8 cellular contexts compared by ENCODE assay signal in genomic region chr4:102345795-102346100, GRCh38. TPM values are rescaled to one million over a fixed set of nuclear protein-coding genes. Genes with fewer than 3 reads are reported as not detected.
A peak's percentile ranks its signal among the peaks of the same experiment; 100 is the strongest.
DNase-seq lines count a peak whose midpoint lies in the region; ATAC-seq and TF ChIP-seq lines count a peak whose summit lies in the region.

No MANE protein-coding gene starts in this region.

- DNase-seq in NCI-H2107 treated with DMSO at 0.1 percent for 48 hours (lab: John Stamatoyannopoulos, UW; ENCODE audit: unreplicated experiment) = no peak
- no peak for DNase-seq in ecto neural progenitor cell (ENCODE audit: low spot score)
- DNase-seq in ureter (ENCODE audit: low spot score) = no peak

- H3K9me3 ChIP-seq in DOHH2 (ENCODE audit: control insufficient read depth, insufficient read depth, low read length) (no peaks in the 10 kb centered on the region), OCI-LY3 (ENCODE audit: insufficient read depth, low read length) (no peaks in the 10 kb centered on the region), endocrine pancreas (ENCODE audit: control insufficient read depth, low read length) (no peaks in the 10 kb centered on the region), neuron (ENCODE audit: low read length) (no peaks in the 10 kb centered on the region)

- H4K20me1 ChIP-seq in DOHH2 (ENCODE audit: control insufficient read depth, insufficient read depth, low read depth, low read length) (peaks cover 9% of the 10 kb centered on the region), OCI-LY3 (ENCODE audit: insufficient read depth, low read length) (no peaks in the 10 kb centered on the region)

- H3K27ac ChIP-seq in DOHH2 (ENCODE audit: low read depth, low read length) (peak overlapping the region; percentile 97), OCI-LY3 (ENCODE audit: low read length) (no peak overlapping the region)

- H3K36me3 ChIP-seq in DOHH2 (ENCODE audit: control insufficient read depth, low read length) = peaks cover 19% of the 10 kb centered on the region
- H3K36me3 ChIP-seq in OCI-LY3 (replicated peaks; ENCODE audit: low read depth, low read length) = no peaks in the 10 kb centered on the region
- H3K36me3 ChIP-seq in endocrine pancreas (ENCODE audit: control insufficient read depth, insufficient read depth, low read length) = no peaks in the 10 kb centered on the region
- H3K36me3 ChIP-seq in neuron (ENCODE audit: insufficient read depth, low read length) = no peaks in the 10 kb centered on the region

- H3K27me3 ChIP-seq in DOHH2 (ENCODE audit: control insufficient read depth, low read length) (no peaks in the 10 kb centered on the region), OCI-LY3 (ENCODE audit: low read depth, low read length) (peaks cover 4% of the 10 kb centered on the region; the same call in 1 of the 2 replicates), endocrine pancreas (ENCODE audit: control insufficient read depth, insufficient read depth, low read length) (no peaks in the 10 kb centered on the region), neuron (ENCODE audit: insufficient read depth, low read length) (peaks cover 9% of the 10 kb centered on the region)

- no peaks in the 10 kb centered on the region for H3K9me2 ChIP-seq in DOHH2 (replicated peaks; ENCODE audit: control insufficient read depth, low read length)

- peaks cover 5% of the 10 kb centered on the region for H3F3A ChIP-seq in DOHH2 (ENCODE audit: control insufficient read depth, insufficient read depth)

- H3K79me2 ChIP-seq in DOHH2 (ENCODE audit: control insufficient read depth, low read length) = peaks cover 34% of the 10 kb centered on the region
- no peaks in the 10 kb centered on the region; the same call in 1 of the 2 replicates for H3K79me2 ChIP-seq in OCI-LY3 (ENCODE audit: low read length)

- H3K4me1 ChIP-seq in DOHH2 (ENCODE audit: control insufficient read depth, low read length) = peaks cover 40% of the 10 kb centered on the region
- peaks cover 25% of the 10 kb centered on the region for H3K4me1 ChIP-seq in OCI-LY3 (ENCODE audit: low read length)
- no peaks in the 10 kb centered on the region for H3K4me1 ChIP-seq in endocrine pancreas (ENCODE audit: control insufficient read depth, insufficient read depth, low read length)
- H3K4me1 ChIP-seq in neuron (ENCODE audit: insufficient read depth, low read length) = peaks cover 17% of the 10 kb centered on the region

- H2AFZ ChIP-seq in OCI-LY3 (ENCODE audit: low read depth, low read length) = peak overlapping the region; percentile 90
- H2AFZ ChIP-seq in neuron (ENCODE audit: low read depth, low read length) = peak overlapping the region; percentile 98

- peak overlapping the region; percentile 87 for H3K4me3 ChIP-seq in DOHH2 (ENCODE audit: low read length)
- H3K4me3 ChIP-seq in OCI-LY3 (ENCODE audit: low read length) = peak overlapping the region; percentile 81
- H3K4me3 ChIP-seq in endocrine pancreas (ENCODE audit: control insufficient read depth, insufficient read depth, low read length) = peak overlapping the region; percentile 82
- H3K4me3 ChIP-seq in neuron (ENCODE audit: low read length) = peak overlapping the region; percentile 61

- ATAC-seq in HG03457 (IDR thresholded peaks at IDR 0.05; ENCODE audit: unreplicated experiment) = no peak

- H3K9ac ChIP-seq in OCI-LY3 (ENCODE audit: low read length) (peak overlapping the region; percentile 79), endocrine pancreas (ENCODE audit: control insufficient read depth, insufficient read depth, low read length) (peak overlapping the region; percentile 48)

- H3K4me2 ChIP-seq in DOHH2 (ENCODE audit: low read length) (peak overlapping the region; percentile 96), OCI-LY3 (ENCODE audit: low read length) (peak overlapping the region; percentile 94)

- TF ChIP-seq CTCF in DOHH2 (IDR thresholded peaks at IDR 0.05; ENCODE audit: low read depth, low read length, poor library complexity, severe bottlenecking) (peak; percentile 36), OCI-LY3 (IDR thresholded peaks at IDR 0.05; ENCODE audit: low read depth, low read length) (0 out of 2 replicates have a peak, but pooled peaks have one; percentile 4)

RNA-seq across cellular contexts. Expression of gene SLC39A8, which starts 0.5 kb away (rescaled TPM):
- 12.9 TPM for total RNA-seq in ureter
